Comparison of ENCODE assay signal across 6 cellular contexts in the genomic region with DNA sequence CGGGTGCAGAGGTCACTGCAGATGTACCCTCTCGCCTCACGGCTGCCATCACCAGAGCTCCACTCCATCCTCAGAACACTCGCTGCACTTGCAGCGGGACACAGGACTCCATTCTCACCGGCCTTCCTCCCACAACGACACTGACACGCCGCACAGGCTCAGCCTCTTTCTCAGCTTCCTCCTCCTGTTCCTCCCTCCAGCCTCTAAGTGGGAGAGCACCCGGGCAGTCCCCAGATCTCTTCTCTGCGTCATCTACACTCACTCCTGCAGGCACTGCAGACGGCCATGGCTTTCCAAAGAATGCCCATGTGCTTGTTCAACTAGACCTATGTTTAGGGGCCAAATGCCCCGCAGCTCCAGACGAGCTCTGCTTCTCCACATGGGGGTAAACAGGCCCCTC. TPM values are rescaled to one million over a fixed set of nuclear protein-coding genes. Genes with fewer than 3 reads are reported as not detected.
A peak's percentile ranks its signal among the peaks of the same experiment; 100 is the strongest.
DNase-seq lines count a peak whose midpoint lies in the region; ATAC-seq and TF ChIP-seq lines count a peak whose summit lies in the region.
"Had no signal": no experiment of that assay in that cellular context is flagged by ENCODE, and none has a peak within 500 bp of the region (broad histone marks: within the 10 kb centered on the region; RNA-seq: fewer than 3 reads in every experiment).

No MANE protein-coding gene starts in this region.

- no peak overlapping the region for H3K4me3 ChIP-seq in BLaER1
- no peak overlapping the region for H3K4me3 ChIP-seq in lower leg skin (ENCODE audit: low read depth, poor library complexity, severe bottlenecking)
- H3K4me3 ChIP-seq: MG63 had no signal

- no peaks in the 10 kb centered on the region for H3K9me3 Mint-ChIP-seq in activated B cell treated with CpG ODN at 0.5 μM for 24 hours

- peaks cover 100% of the 10 kb centered on the region for H4K20me1 ChIP-seq in BLaER1

- peaks cover 75% of the 10 kb centered on the region for H3K4me1 ChIP-seq in BLaER1

- no peaks in the 10 kb centered on the region for H3K27me3 Mint-ChIP-seq in activated B cell treated with CpG ODN at 0.5 μM for 24 hours

- WGBS in lower leg skin, 2 donors: 72 to 77% methylated on average over 14 of the region's 14 CpGs

- intact Hi-C loops in activated B cell treated with CpG ODN at 0.5 μM for 24 hours (cut with micrococcal nuclease) (no loop called here), lower leg skin (cut with DNase I; ENCODE audit: low total_unique reads) (no loop called here)

- H3K27ac Mint-ChIP-seq in activated B cell treated with CpG ODN at 0.5 μM for 24 hours: peak overlapping the region; percentile 32

- no peak for ATAC-seq in activated B cell treated with CpG ODN at 0.5 μM for 24 hours (ENCODE audit: low read depth)

- H3K4me2 ChIP-seq in BLaER1: peak overlapping the region; percentile 99

- DNase-seq in activated B cell treated with CpG ODN at 0.5 μM for 24 hours (no peak), NAMALWA (ENCODE audit: low spot score) (no peak), lower leg skin (ENCODE audit: low spot score in 2 of 2) (no peak)
- DNase-seq: stimulated activated CD4-positive, alpha-beta T cell treated with anti-CD3 and anti-CD28 coated beads, Interleukin-15, amount 100 ng/mL, for 24 hours had no signal

- POLR2A ChIA-PET in activated B cell treated with CpG ODN at 0.5 μM for 24 hours (lab: Charles Lee): interaction anchor here (0.6 to 0.9 kb wide), 2 partner anchors 16 to 1586 kb away, joined by 3 to 4 read pairs; no protein-coding TSS in a partner anchor

- H3K9me3 ChIP-seq in BLaER1: no peaks in the 10 kb centered on the region
- H3K9me3 ChIP-seq: MG63 had no signal

- no peaks in the 10 kb centered on the region for H3K27me3 ChIP-seq in BLaER1
- H3K27me3 ChIP-seq: MG63 had no signal

- peaks cover 78% of the 10 kb centered on the region for H3K36me3 Mint-ChIP-seq in activated B cell treated with CpG ODN at 0.5 μM for 24 hours (ENCODE audit: low read depth)

- TF ChIP-seq CTCF in activated B cell treated with CpG ODN at 0.5 μM for 24 hours (IDR thresholded peaks at IDR 0.05): no peak
- no peak for TF ChIP-seq CTCF in lower leg skin (IDR thresholded peaks at IDR 0.05)

- no peak overlapping the region for H3K4me3 Mint-ChIP-seq in activated B cell treated with CpG ODN at 0.5 μM for 24 hours

- 0 out of 2 replicates have a peak overlapping the region, but pooled peaks have one; percentile 55 for H3K9ac ChIP-seq in BLaER1

- H3K4me1 Mint-ChIP-seq in activated B cell treated with CpG ODN at 0.5 μM for 24 hours: peaks cover 27% of the 10 kb centered on the region

- CTCF ChIA-PET in activated B cell treated with CpG ODN at 0.5 μM for 24 hours (lab: Charles Lee): interaction anchor here (9.3 kb wide), 1 partner anchor 28 kb away, joined by 168 read pairs; no protein-coding TSS in a partner anchor

- peaks cover 99% of the 10 kb centered on the region for H3K36me3 ChIP-seq in BLaER1

- H3K27ac ChIP-seq in BLaER1: peak overlapping the region; percentile 18; the same call in 1 of the 2 replicates

- no peak for TF ChIP-seq POLR2A in lower leg skin (IDR thresholded peaks at IDR 0.05)

RNA-seq across cellular contexts. Expression of a gene that starts 14.3 kb away (rescaled TPM):
- total RNA-seq in activated B cell treated with CpG ODN at 0.5 μM for 24 hours (28.3 and 35.8 TPM in 2 replicates), lower leg skin (10 to 100 TPM in 3 of 4 donors, 1 to 10 TPM in 1; 9.4 to 16.1 (median 12.8) TPM)

RNA-seq across cellular contexts. Expression of a gene that starts 14.7 kb away (rescaled TPM):
- total RNA-seq in activated B cell treated with CpG ODN at 0.5 μM for 24 hours: 83.9 and 90.4 TPM in 2 replicates
- total RNA-seq in lower leg skin: 10 to 100 TPM; 81.5 to 97.6 (median 93.5) TPM

RNA-seq across cellular contexts. Expression of a gene that starts 14.7 kb away (rescaled TPM):
- total RNA-seq in activated B cell treated with CpG ODN at 0.5 μM for 24 hours: 157 and 191 TPM in 2 replicates
- total RNA-seq in lower leg skin: 100 to 1,000 TPM in 1 of 4 donors, 10 to 100 TPM in 3; 52.6 to 120 (median 66.7) TPM

RNA-seq across cellular contexts. Expression of a gene that starts 56.8 kb away (rescaled TPM):
- total RNA-seq in activated B cell treated with CpG ODN at 0.5 μM for 24 hours (70.7 and 77.9 TPM in 2 replicates), lower leg skin (100 to 1,000 TPM in 3 of 4 donors, 10 to 100 TPM in 1; 59.3 to 181 (median 137) TPM)
